In genomic region chr2:24886640-24887324, GRCh38 we compare ENCODE assay signal across 11 cellular contexts. TPM values are rescaled to one million over a fixed set of nuclear protein-coding genes. Genes with fewer than 3 reads are reported as not detected.
DNase-seq lines count a peak whose midpoint lies in the region; ATAC-seq and TF ChIP-seq lines count a peak whose summit lies in the region.
"Had no signal": no experiment of that assay in that cellular context is flagged by ENCODE, and none has a peak within 500 bp of the region (broad histone marks: within the 10 kb centered on the region; RNA-seq: fewer than 3 reads in every experiment).

No MANE protein-coding gene starts in this region.

- H3K36me3 Mint-ChIP-seq in stimulated activated effector memory CD8-positive, alpha-beta T cell treated with anti-CD3 and anti-CD28 coated beads, Interleukin-12 subunit alpha, Interleukin-12 subunit beta, amount 100 ng/mL, for 72 hours, result peaks cover 17% of the 10 kb centered on the region
- peaks cover 11% of the 10 kb centered on the region for H3K36me3 Mint-ChIP-seq in type B pancreatic cell

- no peaks in the 10 kb centered on the region for H3K27me3 Mint-ChIP-seq in type B pancreatic cell
- H3K27me3 Mint-ChIP-seq: activated naive CD8-positive, alpha-beta T cell had no signal

- H3K9me3 Mint-ChIP-seq in stimulated activated effector memory CD8-positive, alpha-beta T cell treated with anti-CD3 and anti-CD28 coated beads, Interleukin-12 subunit alpha, Interleukin-12 subunit beta, amount 100 ng/mL, for 72 hours, result no peaks in the 10 kb centered on the region
- H3K9me3 Mint-ChIP-seq in type B pancreatic cell, result peaks cover 3% of the 10 kb centered on the region

- no peak for ATAC-seq in stimulated activated effector memory CD8-positive, alpha-beta T cell treated with anti-CD3 and anti-CD28 coated beads, Interleukin-12 subunit alpha, Interleukin-12 subunit beta, amount 100 ng/mL, for 72 hours
- ATAC-seq in GM21447 (IDR thresholded peaks at IDR 0.05; ENCODE audit: unreplicated experiment), result no peak

- DNase-seq in GM19238 (ENCODE audit: insufficient read length, low spot score) (peak; percentile 29), NOMO-1 (lab: John Stamatoyannopoulos, UW; ENCODE audit: unreplicated experiment in 2 of 2) (peak; percentile 41 to 67), foreskin melanocyte (peak; percentile 52), NCI-H748 (lab: John Stamatoyannopoulos, UW; ENCODE audit: unreplicated experiment) (no peak), activated gamma-delta T cell (lab: John Stamatoyannopoulos, UW) (no peak), type B pancreatic cell (ENCODE audit: extremely low spot score, unreplicated experiment) (no peak)
- no peak for DNase-seq in stimulated activated effector memory CD8-positive, alpha-beta T cell treated with anti-CD3 and anti-CD28 coated beads, Interleukin-12 subunit alpha, Interleukin-12 subunit beta, amount 100 ng/mL, for 72 hours (ENCODE audit: low spot score in 2 of 2)
- DNase-seq: H7, NCI-H446 had no signal

- peaks cover 30% of the 10 kb centered on the region for H3K4me1 Mint-ChIP-seq in stimulated activated effector memory CD8-positive, alpha-beta T cell treated with anti-CD3 and anti-CD28 coated beads, Interleukin-12 subunit alpha, Interleukin-12 subunit beta, amount 100 ng/mL, for 72 hours
- no peaks in the 10 kb centered on the region for H3K4me1 Mint-ChIP-seq in type B pancreatic cell (ENCODE audit: unreplicated experiment)

- peak overlapping the region; percentile 13 for H3K4me3 Mint-ChIP-seq in stimulated activated effector memory CD8-positive, alpha-beta T cell treated with anti-CD3 and anti-CD28 coated beads, Interleukin-12 subunit alpha, Interleukin-12 subunit beta, amount 100 ng/mL, for 72 hours
- H3K4me3 Mint-ChIP-seq in type B pancreatic cell, result no peak overlapping the region
- H3K4me3 Mint-ChIP-seq: activated naive CD8-positive, alpha-beta T cell had no signal

- no peak for TF ChIP-seq CTCF in type B pancreatic cell (conservative IDR thresholded peaks at IDR 0.05)

- H3K27ac Mint-ChIP-seq in stimulated activated effector memory CD8-positive, alpha-beta T cell treated with anti-CD3 and anti-CD28 coated beads, Interleukin-12 subunit alpha, Interleukin-12 subunit beta, amount 100 ng/mL, for 72 hours, result peak overlapping the region; percentile 46
- no peak overlapping the region for H3K27ac Mint-ChIP-seq in type B pancreatic cell
- H3K27ac Mint-ChIP-seq: activated naive CD8-positive, alpha-beta T cell had no signal

RNA-seq across cellular contexts. Expression of gene ADCY3, which starts 33.3 kb away (rescaled TPM):
- 22.1 and 46.2 TPM in 2 replicates for total RNA-seq in type B pancreatic cell (ENCODE audit: low replicate concordance)

Comparison
In these comparisons a context has a peak if more than half of its experiments do, and no peak if none do; other contexts are left out.
1. DNase-seq: peak in GM19238 (single experiment), NOMO-1 (2 of 2) and foreskin melanocyte (single experiment); none in stimulated activated effector memory CD8-positive, alpha-beta T cell treated with anti-CD3 and anti-CD28 coated beads, Interleukin-12 subunit alpha, Interleukin-12 subunit beta, amount 100 ng/mL, for 72 hours (0 of 2), NCI-H748 (single experiment), activated gamma-delta T cell (single experiment) and type B pancreatic cell (single experiment).